ENCODE assay signal across 1 cellular context in genomic region chr15:81133782-81134461, GRCh38.
A peak's percentile ranks its signal among the peaks of the same experiment; 100 is the strongest.
TF ChIP-seq lines count a peak whose summit lies in the region.

A gene with protein sequence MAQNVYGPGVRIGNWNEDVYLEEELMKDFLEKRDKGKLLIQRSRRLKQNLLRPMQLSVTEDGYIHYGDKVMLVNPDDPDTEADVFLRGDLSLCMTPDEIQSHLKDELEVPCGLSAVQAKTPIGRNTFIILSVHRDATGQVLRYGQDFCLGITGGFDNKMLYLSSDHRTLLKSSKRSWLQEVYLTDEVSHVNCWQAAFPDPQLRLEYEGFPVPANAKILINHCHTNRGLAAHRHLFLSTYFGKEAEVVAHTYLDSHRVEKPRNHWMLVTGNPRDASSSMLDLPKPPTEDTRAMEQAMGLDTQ (plus strand): TSS chr15:81134270. CDS start chr15:81134330, 60 bp downstream.

TF ChIP-seq in WTC11, 78 proteins besides CTCF, POLR2A, EP300 and RAD21 (continued from another document):
- 0 out of 2 replicates have a peak, but pooled peaks have one; percentile 13 for TF ChIP-seq PRDM15 (CRISPR knock-in tag; IDR thresholded peaks at IDR 0.05)
- TF ChIP-seq NFYB (CRISPR knock-in tag; conservative IDR thresholded peaks at IDR 0.05; ENCODE audit: low read depth) = peak; percentile 77
